17 cellular contexts compared by ENCODE assay signal in genomic region chr18:63681449-63682381, GRCh38. TPM values are rescaled to one million over a fixed set of nuclear protein-coding genes. Genes with fewer than 3 reads are reported as not detected.
DNase-seq lines count a peak whose midpoint lies in the region; ATAC-seq, FAIRE-seq and TF ChIP-seq lines count a peak whose summit lies in the region.
"Had no signal": no experiment of that assay in that cellular context is flagged by ENCODE, and none has a peak within 500 bp of the region (broad histone marks: within the 10 kb centered on the region; RNA-seq: fewer than 3 reads in every experiment).

No MANE protein-coding gene starts in this region.

- H3F3A ChIP-seq in PC-9 (ENCODE audit: insufficient read depth, low read depth), result peaks cover 15% of the 10 kb centered on the region

- no peak for TF ChIP-seq RAD21 in HepG2 (CRISPR knock-in tag; IDR thresholded peaks at IDR 0.05)

- H3K9ac ChIP-seq in HepG2 (ENCODE audit: insufficient read depth, low read depth, low read length), result no peak overlapping the region

- H3K27me3 ChIP-seq in ACC112 (ENCODE audit: insufficient read depth, low read length) (no peaks in the 10 kb centered on the region), PC-9 (ENCODE audit: insufficient read depth, low read depth) (no peaks in the 10 kb centered on the region), HepG2 (ENCODE audit: control insufficient read depth in 1 of 2, insufficient read depth in 2 of 2, low read length in 2 of 2) (no peaks in the 10 kb centered on the region)

- H2AFZ ChIP-seq in ACC112 (ENCODE audit: low read length, unreplicated experiment) (no peak overlapping the region), PC-9 (no peak overlapping the region), HepG2 (ENCODE audit: low read length) (no peak overlapping the region)

- H4K20me1 ChIP-seq in PC-9 (ENCODE audit: insufficient read depth) (no peaks in the 10 kb centered on the region), HepG2 (ENCODE audit: insufficient read depth, low read length) (no peaks in the 10 kb centered on the region)

- H3K4me2 ChIP-seq in PC-9, result peak overlapping the region; percentile 74
- peak overlapping the region; percentile 39 for H3K4me2 ChIP-seq in HepG2 (ENCODE audit: low read depth, low read length)

- in situ Hi-C loops in HepG2 (cut with HindIII; ENCODE audit: extremely low pct_ligation_motif_present, low pct_unique_long_range_greater_than_20kb), result no loop called here
- in situ Hi-C loops in ACHN (cut with HindIII; ENCODE audit: low pct_ligation_motif_present, low pct_unique_long_range_greater_than_20kb, low sequenced_read_pairs), result no loop called here

- WGBS in HepG2 (ENCODE audit: low lambda C conversion rate), result 6% methylated on average over 2 of the region's 3 CpGs

- ATAC-seq in HepG2, result peak; percentile 91
- ATAC-seq: Right ventricle myocardium inferior had no signal

- CTCF ChIA-PET in PC-9 (lab: Charles Lee) (interaction anchor here (1.8 kb wide), 1 partner anchor 60 kb away, joined by 5 read pairs; no protein-coding TSS in a partner anchor), HepG2 (lab: Yijun Ruan, JAX; ENCODE audit: low intra/inter-chr PET ratio, low total read pairs) (no interaction called here)

- TF ChIP-seq POLR2A in HepG2 (IDR thresholded peaks at IDR 0.05; ENCODE audit: insufficient read depth in 1 of 2, low read depth in 2 of 2, low read length in 2 of 2), result no peak

- H3K9me2 ChIP-seq in PC-9 (ENCODE audit: insufficient read depth), result no peaks in the 10 kb centered on the region

- H3K79me2 ChIP-seq in ACC112 (ENCODE audit: control insufficient read depth, insufficient read depth, low read length, unreplicated experiment), result no peaks in the 10 kb centered on the region
- H3K79me2 ChIP-seq in PC-9 (ENCODE audit: low read depth), result no peaks in the 10 kb centered on the region
- no peaks in the 10 kb centered on the region for H3K79me2 ChIP-seq in HepG2 (ENCODE audit: insufficient read depth, low read length)

- BruUV-seq in PC-9 (replicated peaks; lab: Mats Ljungman, UMichigan) (no TSS peak), HepG2 (replicated peaks; lab: Mats Ljungman, UMichigan) (no TSS peak)

- H3K36me3 ChIP-seq in ACC112 (ENCODE audit: insufficient read depth, low read length) (no peaks in the 10 kb centered on the region), PC-9 (ENCODE audit: low read depth) (no peaks in the 10 kb centered on the region), HepG2 (replicated peaks in 1 of 2; ENCODE audit: control insufficient read depth in 1 of 2, insufficient read depth in 2 of 2, low read length in 2 of 2) (no peaks in the 10 kb centered on the region)

- H3K4me3 ChIP-seq in ACC112 (ENCODE audit: low read depth, low read length), result no peak overlapping the region
- no peak overlapping the region for H3K4me3 ChIP-seq in PC-9
- no peak overlapping the region; a peak in 1 of 6 replicates for H3K4me3 ChIP-seq in HepG2 (replicated peaks in 1 of 3; ENCODE audit: insufficient read depth in 1 of 3, low read depth in 2 of 3, low read length in 3 of 3)

- H3K27ac ChIP-seq in ACC112 (ENCODE audit: low read depth, low read length), result peak overlapping the region; percentile 93
- H3K27ac ChIP-seq in PC-9, result peak overlapping the region; percentile 98
- H3K27ac ChIP-seq in HepG2 (ENCODE audit: extremely low read length, insufficient read depth, low read length), result no peak overlapping the region

- H3K9me3 ChIP-seq in PC-9 (ENCODE audit: insufficient read depth, low read depth), result peaks cover 4% of the 10 kb centered on the region; the same call in 1 of the 2 replicates
- no peaks in the 10 kb centered on the region for H3K9me3 ChIP-seq in HepG2 (ENCODE audit: low read length)

- POLR2A ChIA-PET in PC-9 (lab: Charles Lee; ENCODE audit: unreplicated experiment) (no interaction called here), HepG2 (lab: Yijun Ruan, JAX) (no interaction called here)

- peaks cover 30% of the 10 kb centered on the region for H3K4me1 ChIP-seq in ACC112 (ENCODE audit: control insufficient read depth, insufficient read depth, low read length, unreplicated experiment)
- H3K4me1 ChIP-seq in PC-9 (replicated peaks; ENCODE audit: insufficient read depth), result peaks cover 29% of the 10 kb centered on the region
- H3K4me1 ChIP-seq in HepG2 (ENCODE audit: insufficient read depth, low read length), result peaks cover 22% of the 10 kb centered on the region

- TF ChIP-seq CTCF in PC-9 (conservative IDR thresholded peaks at IDR 0.05), result no peak
- TF ChIP-seq CTCF in HepG2 (CRISPR knock-in tag; IDR thresholded peaks at IDR 0.05), result no peak

- intact Hi-C loops in PC-9 (cut with micrococcal nuclease; ENCODE audit: unreplicated experiment) (loop anchor here (2.0 kb wide), 1 partner anchor 49 kb away; no protein-coding TSS in a partner anchor), HepG2 (cut with micrococcal nuclease; ENCODE audit: unreplicated experiment) (no loop called here)

- DNase-seq in NCI-H1105 treated with DMSO at 0.1 percent for 48 hours (lab: John Stamatoyannopoulos, UW), result peak; percentile 52
- peak in 1 of 2 experiments; percentile 42 for DNase-seq in PC-9
- DNase-seq in HepG2 (ENCODE audit: low spot score), result peak; percentile 6
- no peak for DNase-seq in GDM1 (lab: John Stamatoyannopoulos, UW)
- no peak for DNase-seq in ACHN
- no peak for DNase-seq in SKM-1 treated with dmso at 0.1 percent for 144 hours (lab: John Stamatoyannopoulos, UW; ENCODE audit: unreplicated experiment)
- DNase-seq in SK-N-DZ (ENCODE audit: low spot score), result no peak
- DNase-seq: activated CD4-positive, alpha-beta T cell treated with anti-CD3 and anti-CD28 coated beads, Interleukin-2, amount 10 ng/mL, durations not matched to agents 24 days and 14 days; amygdala; cortex of kidney; H7; Kasumi-1; NCI-H226; small intestine had no signal

- FAIRE-seq in HepG2 (lab: Jason Lieb, UNC), result no peak
- FAIRE-seq: small intestine had no signal

- TF ChIP-seq EP300 in HepG2 (IDR thresholded peaks at IDR 0.05; ENCODE audit: low read depth in 2 of 2, low read length in 2 of 2) (no peak), HepG2 (CRISPR knock-in tag; IDR thresholded peaks at IDR 0.05; ENCODE audit: borderline replicate concordance) (no peak)

RNA-seq across cellular contexts. Expression of gene SERPINB3, which starts 20.0 kb away (rescaled TPM):
- not detected in 2 replicates for total RNA-seq in PC-9 (2021)
- total RNA-seq in HepG2 (2016; rRNA removed; fragmentation: Illumina TruSeq; extraction: Trizol), result not detected in 2 replicates
- not detected in 2 replicates for total RNA-seq in HepG2 (2016; cell fraction: cytosol; rRNA removed; fragmentation: Illumina TruSeq; extraction: Trizol; ENCODE audit: low read depth)
- not detected in 2 replicates for total RNA-seq in HepG2 (2016; cell fraction: insoluble cytoplasmic fraction; rRNA removed; fragmentation: Illumina TruSeq; extraction: Trizol)
- not detected in 2 replicates for total RNA-seq in HepG2 (2016; cell fraction: membrane; rRNA removed; fragmentation: Illumina TruSeq; extraction: Trizol)
- not detected in 2 replicates for total RNA-seq in HepG2 (2016; cell fraction: nucleus; rRNA removed; fragmentation: Illumina TruSeq; extraction: Trizol)
- not detected in 2 replicates for polyA plus RNA-seq in HepG2 (2011; rRNA removed)
- not detected in 2 replicates for polyA plus RNA-seq in HepG2 (2011; cell fraction: cytosol; rRNA removed)
- not detected in 2 replicates for polyA plus RNA-seq in HepG2 (2011; cell fraction: nucleus; rRNA removed)
- not detected in 2 replicates for polyA plus RNA-seq in HepG2 (2012)
- not detected in 2 replicates for polyA plus RNA-seq in HepG2 (2016; cell fraction: cytosol; fragmentation: Illumina TruSeq; extraction: Trizol; ENCODE audit: low read depth)
- polyA plus RNA-seq in HepG2 (2016; cell fraction: insoluble cytoplasmic fraction; fragmentation: Illumina TruSeq; extraction: Trizol; ENCODE audit: low read depth), result not detected in 2 replicates
- not detected in 2 replicates for polyA plus RNA-seq in HepG2 (2016; cell fraction: membrane; fragmentation: Illumina TruSeq; extraction: Trizol; ENCODE audit: low read depth)
- polyA plus RNA-seq in HepG2 (2016; cell fraction: nucleus; fragmentation: Illumina TruSeq; extraction: Trizol; ENCODE audit: insufficient read depth, low read depth), result not detected in 2 replicates
- polyA minus RNA-seq in HepG2 (2011; rRNA and poly(A)+ RNA removed; ENCODE audit: low replicate concordance), result 2.0 TPM in 1 of 2 replicates, not detected in the other
- not detected in 2 replicates for polyA minus RNA-seq in HepG2 (2011; cell fraction: cytosol; rRNA and poly(A)+ RNA removed)
- polyA minus RNA-seq in HepG2 (2011; cell fraction: nucleus; rRNA and poly(A)+ RNA removed), result not detected in 2 replicates
- 0.39 TPM in 1 of 2 replicates, not detected in the other for polyA plus RNA-seq in SK-N-DZ (2014; cell fraction: cytosol; rRNA removed)
- polyA plus RNA-seq in SK-N-DZ (2014; cell fraction: nucleus; rRNA removed), result not detected in 2 replicates
- total RNA-seq: activated CD4-positive, alpha-beta T cell treated with anti-CD3 and anti-CD28 coated beads, Interleukin-2, amount 10 ng/mL, durations not matched to agents 24 days and 14 days; H7; Right ventricle myocardium inferior had no signal
- polyA plus RNA-seq: AG04450 had no signal

RNA-seq across cellular contexts. Expression of gene SERPINB11, which starts 21.0 kb away (rescaled TPM):
- total RNA-seq in PC-9 (2021) (not detected in 2 replicates), HepG2 (2016; rRNA removed; fragmentation: Illumina TruSeq; extraction: Trizol) (not detected in 2 replicates)
- total RNA-seq in HepG2 (2016; cell fraction: cytosol; rRNA removed; fragmentation: Illumina TruSeq; extraction: Trizol; ENCODE audit: low read depth), result not detected in 2 replicates
- not detected in 2 replicates for total RNA-seq in HepG2 (2016; cell fraction: insoluble cytoplasmic fraction; rRNA removed; fragmentation: Illumina TruSeq; extraction: Trizol)
- not detected in 2 replicates for total RNA-seq in HepG2 (2016; cell fraction: membrane; rRNA removed; fragmentation: Illumina TruSeq; extraction: Trizol)
- total RNA-seq in HepG2 (2016; cell fraction: nucleus; rRNA removed; fragmentation: Illumina TruSeq; extraction: Trizol), result not detected in 2 replicates
- not detected in 2 replicates for polyA plus RNA-seq in HepG2 (2011; rRNA removed)
- polyA plus RNA-seq in HepG2 (2011; cell fraction: cytosol; rRNA removed), result not detected in 2 replicates
- not detected in 2 replicates for polyA plus RNA-seq in HepG2 (2011; cell fraction: nucleus; rRNA removed)
- not detected in 2 replicates for polyA plus RNA-seq in HepG2 (2012)
- polyA plus RNA-seq in HepG2 (2016; cell fraction: cytosol; fragmentation: Illumina TruSeq; extraction: Trizol; ENCODE audit: low read depth), result not detected in 2 replicates
- polyA plus RNA-seq in HepG2 (2016; cell fraction: insoluble cytoplasmic fraction; fragmentation: Illumina TruSeq; extraction: Trizol; ENCODE audit: low read depth), result not detected in 2 replicates
- polyA plus RNA-seq in HepG2 (2016; cell fraction: membrane; fragmentation: Illumina TruSeq; extraction: Trizol; ENCODE audit: low read depth), result not detected in 2 replicates
- polyA plus RNA-seq in HepG2 (2016; cell fraction: nucleus; fragmentation: Illumina TruSeq; extraction: Trizol; ENCODE audit: insufficient read depth, low read depth), result not detected in 2 replicates
- polyA minus RNA-seq in HepG2 (2011; rRNA and poly(A)+ RNA removed; ENCODE audit: low replicate concordance), result not detected in 2 replicates
- polyA minus RNA-seq in HepG2 (2011; cell fraction: cytosol; rRNA and poly(A)+ RNA removed), result not detected in 2 replicates
- polyA minus RNA-seq in HepG2 (2011; cell fraction: nucleus; rRNA and poly(A)+ RNA removed), result not detected in 2 replicates
- polyA plus RNA-seq in SK-N-DZ (2014; cell fraction: cytosol; rRNA removed), result not detected in 2 replicates
- not detected in 2 replicates for polyA plus RNA-seq in SK-N-DZ (2014; cell fraction: nucleus; rRNA removed)
- total RNA-seq: activated CD4-positive, alpha-beta T cell treated with anti-CD3 and anti-CD28 coated beads, Interleukin-2, amount 10 ng/mL, durations not matched to agents 24 days and 14 days; H7; Right ventricle myocardium inferior had no signal
- polyA plus RNA-seq: AG04450, small intestine had no signal

RNA-seq across cellular contexts. Expression of gene SERPINB4, which starts 37.7 kb away (rescaled TPM):
- total RNA-seq in PC-9 (2021) (not detected in 2 replicates), HepG2 (2016; rRNA removed; fragmentation: Illumina TruSeq; extraction: Trizol) (not detected in 2 replicates)
- not detected in 2 replicates for total RNA-seq in HepG2 (2016; cell fraction: cytosol; rRNA removed; fragmentation: Illumina TruSeq; extraction: Trizol; ENCODE audit: low read depth)
- not detected in 2 replicates for total RNA-seq in HepG2 (2016; cell fraction: insoluble cytoplasmic fraction; rRNA removed; fragmentation: Illumina TruSeq; extraction: Trizol)
- not detected in 2 replicates for total RNA-seq in HepG2 (2016; cell fraction: membrane; rRNA removed; fragmentation: Illumina TruSeq; extraction: Trizol)
- total RNA-seq in HepG2 (2016; cell fraction: nucleus; rRNA removed; fragmentation: Illumina TruSeq; extraction: Trizol), result not detected in 2 replicates
- not detected in 2 replicates for polyA plus RNA-seq in HepG2 (2011; rRNA removed)
- not detected in 2 replicates for polyA plus RNA-seq in HepG2 (2011; cell fraction: cytosol; rRNA removed)
- not detected in 2 replicates for polyA plus RNA-seq in HepG2 (2011; cell fraction: nucleus; rRNA removed)
- not detected in 2 replicates for polyA plus RNA-seq in HepG2 (2012)
- not detected in 2 replicates for polyA plus RNA-seq in HepG2 (2016; cell fraction: cytosol; fragmentation: Illumina TruSeq; extraction: Trizol; ENCODE audit: low read depth)
- not detected in 2 replicates for polyA plus RNA-seq in HepG2 (2016; cell fraction: insoluble cytoplasmic fraction; fragmentation: Illumina TruSeq; extraction: Trizol; ENCODE audit: low read depth)
- polyA plus RNA-seq in HepG2 (2016; cell fraction: membrane; fragmentation: Illumina TruSeq; extraction: Trizol; ENCODE audit: low read depth), result not detected in 2 replicates
- not detected in 2 replicates for polyA plus RNA-seq in HepG2 (2016; cell fraction: nucleus; fragmentation: Illumina TruSeq; extraction: Trizol; ENCODE audit: insufficient read depth, low read depth)
- polyA minus RNA-seq in HepG2 (2011; rRNA and poly(A)+ RNA removed; ENCODE audit: low replicate concordance), result 0.16 TPM in 1 of 2 replicates, not detected in the other
- not detected in 2 replicates for polyA minus RNA-seq in HepG2 (2011; cell fraction: cytosol; rRNA and poly(A)+ RNA removed)
- not detected in 2 replicates for polyA minus RNA-seq in HepG2 (2011; cell fraction: nucleus; rRNA and poly(A)+ RNA removed)
- not detected in 2 replicates for polyA plus RNA-seq in SK-N-DZ (2014; cell fraction: cytosol; rRNA removed)
- polyA plus RNA-seq in SK-N-DZ (2014; cell fraction: nucleus; rRNA removed), result not detected in 2 replicates
- total RNA-seq: activated CD4-positive, alpha-beta T cell treated with anti-CD3 and anti-CD28 coated beads, Interleukin-2, amount 10 ng/mL, durations not matched to agents 24 days and 14 days; H7; Right ventricle myocardium inferior had no signal
- polyA plus RNA-seq: AG04450, small intestine had no signal

Comparison
In these comparisons a context has a peak if more than half of its experiments do, and no peak if none do; other contexts are left out.
1. DNase-seq: peak in NCI-H1105 treated with DMSO at 0.1 percent for 48 hours (single experiment) and HepG2 (single experiment); none in GDM1 (single experiment), ACHN (single experiment), SKM-1 treated with dmso at 0.1 percent for 144 hours (single experiment) and SK-N-DZ (single experiment).